11 cellular contexts compared by ENCODE assay signal in the genomic region with DNA sequence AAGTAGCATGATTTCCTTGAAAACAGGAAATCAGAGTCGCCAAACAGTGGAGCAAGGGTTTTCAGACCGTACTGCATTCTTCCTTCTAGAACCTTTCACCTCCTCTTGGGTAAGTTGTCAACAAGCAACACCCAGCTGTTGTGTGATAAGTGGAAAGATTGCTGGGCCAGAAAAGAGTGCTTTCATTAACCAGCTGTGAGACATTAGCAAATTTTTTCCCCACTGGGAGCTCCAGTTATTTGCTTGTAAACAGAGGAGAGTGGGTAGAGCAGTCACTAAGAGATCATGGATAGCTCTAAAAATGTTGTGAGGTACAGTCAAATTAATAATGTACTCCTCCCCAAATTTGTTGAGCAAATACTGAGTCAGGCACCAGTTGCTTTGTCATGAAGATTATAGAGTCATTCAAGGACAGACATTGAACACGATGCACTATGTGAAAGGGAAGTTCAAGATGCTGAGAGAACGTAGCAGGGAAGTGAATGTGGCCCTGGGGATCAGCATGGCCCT. TPM values are rescaled to one million over a fixed set of nuclear protein-coding genes. Genes with fewer than 3 reads are reported as not detected.
A peak's percentile ranks its signal among the peaks of the same experiment; 100 is the strongest.
DNase-seq lines count a peak whose midpoint lies in the region; ATAC-seq, FAIRE-seq and TF ChIP-seq lines count a peak whose summit lies in the region.
"Had no signal": no experiment of that assay in that cellular context is flagged by ENCODE, and none has a peak within 500 bp of the region (broad histone marks: within the 10 kb centered on the region; RNA-seq: fewer than 3 reads in every experiment).

No MANE protein-coding gene starts in this region.

- H3K4me1 Mint-ChIP-seq in GM23338: no peaks in the 10 kb centered on the region; the same call in 2 of the 3 replicates

- H3K4me1 ChIP-seq in GM12878 (ENCODE audit: control insufficient read depth, insufficient read depth, low read length) (peaks cover 45% of the 10 kb centered on the region), neutrophil (ENCODE audit: control insufficient read depth in 1 of 2, insufficient read depth in 1 of 2, low read depth in 1 of 2, low read length in 1 of 2) (peaks cover 62 to 66% of the 10 kb centered on the region in 2 experiments), GM23338 (ENCODE audit: insufficient read depth) (no peaks in the 10 kb centered on the region)

- H3K27ac ChIP-seq in GM12878 (ENCODE audit: control insufficient read depth, insufficient read depth): peak overlapping the region; percentile 50
- H3K27ac ChIP-seq in neutrophil: peak overlapping the region; percentile 99
- no peak overlapping the region for H3K27ac ChIP-seq in GM23338 (ENCODE audit: low read depth)

- H3K4me2 ChIP-seq in GM12878 (ENCODE audit: control insufficient read depth, insufficient read depth) (peak overlapping the region; percentile 65), GM23338 (no peak overlapping the region)

- POLR2A ChIA-PET in GM12878 (lab: Charles Lee): interaction anchor here (2.0 to 2.3 kb wide), 2 partner anchors 10 to 51 kb away, joined by 7 to 8 read pairs; no protein-coding TSS in a partner anchor

- H3K9me2 ChIP-seq in GM23338 (ENCODE audit: insufficient read depth): peaks cover 9% of the 10 kb centered on the region; the same call in 1 of the 2 replicates

- SMC1A ChIA-PET in GM12878 (lab: Charles Lee; ENCODE audit: uncharacterized antibody, unreplicated experiment): interaction anchor here (0.9 to 4.0 kb wide), 9 partner anchors 12 to 62 kb away, joined by 3 to 34 read pairs (median 5); a partner anchor contains a TSS

- intact Hi-C loops in GM12878 (cut with micrococcal nuclease; ENCODE audit: unreplicated experiment): no loop called here

- H3K4me3 Mint-ChIP-seq in GM23338: no peak overlapping the region

- ATAC-seq in GM18868 (IDR thresholded peaks at IDR 0.05; ENCODE audit: unreplicated experiment) (peak; percentile 40), HG02938 (IDR thresholded peaks at IDR 0.05; ENCODE audit: unreplicated experiment) (peak; percentile 48), GM12878 (peak; percentile 49), GM23338 (no peak)

- H3K4me3 ChIP-seq in GM12878: no peak overlapping the region
- peak overlapping the region; percentile 36 to 46 for H3K4me3 ChIP-seq in neutrophil (ENCODE audit: low read depth in 1 of 2, low read length in 1 of 2)
- H3K4me3 ChIP-seq in GM23338: no peak overlapping the region

- no TSS peak for BruUV-seq in GM12878 (replicated peaks; lab: Mats Ljungman, UMichigan)

- no peak for TF ChIP-seq RAD21 in GM12878 (IDR thresholded peaks at IDR 0.05; ENCODE audit: insufficient read depth, low read depth, low read length)

- TF ChIP-seq CTCF in GM12878 (IDR thresholded peaks at IDR 0.05 in 2 of 3, conservative IDR thresholded peaks at IDR 0.05 in 1 of 3; ENCODE audit: control insufficient read depth in 2 of 3, extremely low read depth in 1 of 3, insufficient read depth in 1 of 3, low read depth in 3 of 3, low read length in 3 of 3): no peak
- TF ChIP-seq CTCF in neutrophil (IDR thresholded peaks at IDR 0.05): no peak
- no peak for TF ChIP-seq CTCF in GM23338 (conservative IDR thresholded peaks at IDR 0.05; ENCODE audit: low read depth in 2 of 2)

- H3K9me3 ChIP-seq in GM12878 (replicated peaks; ENCODE audit: control insufficient read depth, insufficient read depth, low read length) (no peaks in the 10 kb centered on the region), neutrophil (no peaks in the 10 kb centered on the region)

- no peak for TF ChIP-seq POLR2A in GM12878 (IDR thresholded peaks at IDR 0.05; ENCODE audit: low read depth, low read length)

- no peak for TF ChIP-seq EP300 in GM12878 (IDR thresholded peaks at IDR 0.05; ENCODE audit: borderline replicate concordance in 1 of 2, control insufficient read depth in 1 of 2, low read depth in 2 of 2, low read length in 2 of 2)

- no peaks in the 10 kb centered on the region for H3F3A ChIP-seq in GM23338 (replicated peaks; ENCODE audit: low read depth)

- no peak for FAIRE-seq in GM12878 (lab: Jason Lieb, UNC)
- FAIRE-seq: TTC549 had no signal

- H3K9ac ChIP-seq in GM12878 (ENCODE audit: control insufficient read depth, insufficient read depth, low read length): no peak overlapping the region; the same call in 1 of the 2 replicates

- peaks cover 3% of the 10 kb centered on the region for H3K27me3 Mint-ChIP-seq in GM23338 (ENCODE audit: insufficient read depth, low read depth, poor library complexity)

- H3K79me2 ChIP-seq in GM12878 (ENCODE audit: control insufficient read depth, insufficient read depth, low read length) (no peaks in the 10 kb centered on the region), GM23338 (replicated peaks; ENCODE audit: insufficient read depth) (no peaks in the 10 kb centered on the region)

- peak overlapping the region; percentile 71 for H2AFZ ChIP-seq in GM12878 (ENCODE audit: control insufficient read depth, low read depth, low read length)
- H2AFZ ChIP-seq in GM23338: no peak overlapping the region

- DNase-seq in GM12878 (ENCODE audit: low read depth, low spot score) (no peak), germinal center (ENCODE audit: low spot score) (no peak), NCI-H2171 (lab: John Stamatoyannopoulos, UW) (no peak), GM23338 (ENCODE audit: low spot score) (no peak), activated T-cell treated with anti-CD3 and anti-CD28 coated beads for 4 hours (no peak)
- DNase-seq: Kasumi-1; stimulated activated CD4-positive, alpha-beta T cell treated with anti-CD3 and anti-CD28 coated beads, Interleukin-4, amount 100 ng/mL, for 4 hours had no signal

- CTCF ChIA-PET in GM12878 (lab: Yijun Ruan, JAX): interaction anchor here (0.6 to 7.9 kb wide), 12 partner anchors 8 to 149 kb away, joined by 3 to 43 read pairs (median 5); a partner anchor contains a TSS

- no peak overlapping the region for H3K27ac Mint-ChIP-seq in GM23338

- H3K27me3 ChIP-seq in GM12878 (replicated peaks in 1 of 2; ENCODE audit: control insufficient read depth in 2 of 2, insufficient read depth in 2 of 2, low read length in 1 of 2): no peaks in the 10 kb centered on the region
- H3K27me3 ChIP-seq in neutrophil: no peaks in the 10 kb centered on the region
- H3K27me3 ChIP-seq in GM23338 (ENCODE audit: insufficient read depth): no peaks in the 10 kb centered on the region

- no peaks in the 10 kb centered on the region for H3K36me3 Mint-ChIP-seq in GM23338 (ENCODE audit: low read depth)

- RAD21 ChIA-PET in GM12878 (lab: Charles Lee; ENCODE audit: unreplicated experiment): interaction anchor here (0.8 to 2.3 kb wide), 6 partner anchors 24 to 206 kb away, joined by 3 to 8 read pairs (median 4); a partner anchor contains a TSS

- 15% methylated on average over 4 of the region's 4 CpGs for WGBS in GM12878 (ENCODE audit: insufficient coverage, insufficient replicate concordance, low lambda C conversion rate, missing lambda C conversion rate)

- in situ Hi-C loops in GM12878 (cut with MboI): no loop called here

- H3K36me3 ChIP-seq in GM12878 (ENCODE audit: control insufficient read depth in 2 of 2, insufficient read depth in 2 of 2, low read length in 1 of 2) (no peaks in the 10 kb centered on the region), neutrophil (no peaks in the 10 kb centered on the region), GM23338 (ENCODE audit: insufficient read depth) (no peaks in the 10 kb centered on the region)

- no peaks in the 10 kb centered on the region for H3K9me3 Mint-ChIP-seq in GM23338

- H4K20me1 ChIP-seq in GM12878 (ENCODE audit: control insufficient read depth, insufficient read depth) (no peaks in the 10 kb centered on the region), GM23338 (replicated peaks; ENCODE audit: insufficient read depth) (no peaks in the 10 kb centered on the region)

TF ChIP-seq in GM23338, 12 proteins besides CTCF, POLR2A, EP300 and RAD21 (continues in another document):
- TF ChIP-seq JUNB (IDR thresholded peaks at IDR 0.05; ENCODE audit: unreplicated experiment): no peak

RNA-seq across cellular contexts. Expression of a gene that starts 11.7 kb away (rescaled TPM):
- total RNA-seq in GM12878 (2013; cell fraction: nucleolus; rRNA removed): 64.0 and 69.8 TPM in 2 replicates
- total RNA-seq in GM12878 (2014; rRNA removed): 14.6 and 15.4 TPM in 2 replicates
- total RNA-seq in GM12878 (2014; rRNA removed; fragmentation: Illumina TruSeq; extraction: Trizol): 13.5 and 14.4 TPM in 2 replicates
- 10.7 and 12.3 TPM in 2 replicates for total RNA-seq in GM12878 (2021)
- 8.5 TPM for polyA plus RNA-seq in GM12878 (2011; ENCODE audit: low read depth)
- polyA plus RNA-seq in GM12878 (2011; rRNA removed): 0.03 TPM in 1 of 2 replicates, not detected in the other
- 0.02 and 0.03 TPM in 2 replicates for polyA plus RNA-seq in GM12878 (2011; cell fraction: cytosol; rRNA removed)
- polyA plus RNA-seq in GM12878 (2011; cell fraction: nucleus; rRNA removed): 0.03 TPM in 2 replicates
- 9.1 and 9.7 TPM in 2 replicates for polyA plus RNA-seq in GM12878 (2012)
- polyA plus RNA-seq in GM12878 (2014; fragmentation: Illumina TruSeq; extraction: Trizol): 14.2 and 15.6 TPM in 2 replicates
- polyA plus RNA-seq in GM12878 (2014; fragmentation: Nextera tagmentation; extraction: Ambion mirVana): 1 to 10 TPM; 2.0 to 2.1 TPM
- 10.4 and 11.7 TPM in 2 replicates for polyA plus RNA-seq in GM12878 (2014; rRNA removed)
- 1 to 10 TPM; 1.3 to 2.5 TPM for polyA plus RNA-seq in GM12878 (2016; fragmentation: Nextera tagmentation; extraction: Ambion mirVana)
- polyA minus RNA-seq in GM12878 (2011; rRNA and poly(A)+ RNA removed): 0.05 TPM in 1 of 2 replicates, not detected in the other
- not detected in 2 replicates for polyA minus RNA-seq in GM12878 (2011; cell fraction: cytosol; rRNA and poly(A)+ RNA removed)
- polyA minus RNA-seq in GM12878 (2011; cell fraction: nucleus; rRNA and poly(A)+ RNA removed): under 0.01 TPM in 1 of 2 replicates, not detected in the other
- not detected in 2 replicates for total RNA-seq in GM23338 (2014; rRNA removed; shearing (Covaris generic))
- 0.07 TPM in 1 of 2 replicates, not detected in the other for polyA plus RNA-seq in GM23338 (2016; fragmentation: Nextera tagmentation; extraction: Ambion mirVana)

RNA-seq across cellular contexts. Expression of a gene that starts 52.5 kb away (rescaled TPM):
- 258 and 287 TPM in 2 replicates for total RNA-seq in GM12878 (2013; cell fraction: nucleolus; rRNA removed)
- total RNA-seq in GM12878 (2014; rRNA removed) (11.9 and 14.2 TPM in 2 replicates), GM12878 (2014; rRNA removed; fragmentation: Illumina TruSeq; extraction: Trizol) (8.7 and 10.3 TPM in 2 replicates), GM12878 (2021) (25.8 and 27.9 TPM in 2 replicates)
- 18.7 TPM for polyA plus RNA-seq in GM12878 (2011; ENCODE audit: low read depth)
- polyA plus RNA-seq in GM12878 (2011; rRNA removed) (10.6 and 17.4 TPM in 2 replicates), GM12878 (2014; fragmentation: Illumina TruSeq; extraction: Trizol) (19.4 TPM in 2 replicates), GM12878 (2014; fragmentation: Nextera tagmentation; extraction: Ambion mirVana) (1 to 10 TPM; 5.9 to 6.9 TPM), GM12878 (2014; rRNA removed) (10.6 and 11.2 TPM in 2 replicates), GM12878 (2016; fragmentation: Nextera tagmentation; extraction: Ambion mirVana) (1 to 10 TPM; 3.8 to 6.3 TPM), GM23338 (2016; fragmentation: Nextera tagmentation; extraction: Ambion mirVana) (4.2 and 4.3 TPM in 2 replicates)
- 20.6 and 27.1 TPM in 2 replicates for polyA plus RNA-seq in GM12878 (2011; cell fraction: cytosol; rRNA removed)
- polyA plus RNA-seq in GM12878 (2011; cell fraction: nucleus; rRNA removed): 137 and 150 TPM in 2 replicates
- polyA plus RNA-seq in GM12878 (2012): 20.5 and 31.1 TPM in 2 replicates
- polyA minus RNA-seq in GM12878 (2011; rRNA and poly(A)+ RNA removed): 29.2 and 46.7 TPM in 2 replicates
- 16.0 and 19.2 TPM in 2 replicates for polyA minus RNA-seq in GM12878 (2011; cell fraction: cytosol; rRNA and poly(A)+ RNA removed)
- 75.1 and 91.1 TPM in 2 replicates for polyA minus RNA-seq in GM12878 (2011; cell fraction: nucleus; rRNA and poly(A)+ RNA removed)
- 13.8 and 14.7 TPM in 2 replicates for total RNA-seq in GM23338 (2014; rRNA removed; shearing (Covaris generic))

Comparison
In these comparisons a context has a peak if more than half of its experiments do, and no peak if none do; other contexts are left out.
1. H3K4me3 ChIP-seq: peak in neutrophil (2 of 2); none in GM12878 (single experiment) and GM23338 (single experiment).
2. RNA of a gene that starts 11.7 kb away (total RNA-seq): 10.7 to 69.8 TPM in GM12878; not detected in GM23338; every median in the first group is over 10 times any median in the second.